In the genomic region with DNA sequence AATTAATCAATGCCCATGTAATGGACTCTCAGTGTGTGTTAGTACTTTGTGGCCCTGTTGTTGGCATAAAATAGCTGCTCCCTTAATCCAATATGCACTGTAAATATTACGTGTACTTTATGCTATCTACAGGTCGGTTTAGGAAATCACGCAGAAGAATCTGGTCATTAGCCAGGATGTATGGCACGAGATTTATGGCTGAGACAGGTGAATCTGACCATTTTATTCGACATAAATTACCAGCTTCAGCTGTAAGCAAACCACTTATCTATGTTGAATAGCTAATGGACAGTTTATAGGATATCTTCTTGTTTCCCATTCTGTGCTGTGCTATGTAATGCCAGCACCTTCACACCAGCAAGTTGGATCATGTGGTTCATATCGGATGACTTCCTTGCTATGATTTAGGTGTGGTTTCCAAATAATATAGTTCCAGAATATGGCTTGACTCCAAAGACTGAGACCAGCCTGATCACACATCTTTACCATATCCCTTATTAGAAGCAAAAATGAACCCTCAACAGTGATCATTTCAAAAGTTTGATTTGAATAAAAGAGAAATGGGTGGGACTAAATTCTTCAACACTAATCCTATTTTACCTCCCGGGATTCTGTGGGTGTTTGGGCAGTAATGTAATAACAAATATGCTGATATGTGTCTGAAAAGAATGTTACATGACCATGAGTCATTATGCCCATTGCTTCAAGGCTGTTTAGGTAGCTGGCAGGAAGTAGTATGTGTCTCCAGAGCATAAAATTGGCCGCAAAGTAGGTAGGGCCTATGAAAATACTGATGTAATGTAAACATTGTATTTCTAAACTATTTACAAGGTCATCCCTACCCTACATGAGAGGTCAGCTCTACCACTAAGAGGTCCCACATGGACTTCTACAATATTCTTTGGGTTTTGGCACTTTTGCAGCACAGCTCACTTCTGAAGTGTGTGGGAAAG, we compare ENCODE assay signal across 1 cellular context.
A peak's percentile ranks its signal among the peaks of the same experiment; 100 is the strongest.
TF ChIP-seq lines count a peak whose summit lies in the region.

No MANE protein-coding gene starts in this region.

TF ChIP-seq in A549, 52 proteins besides CTCF, POLR2A, EP300 and RAD21 (continued from another document):
- TF ChIP-seq, protein P1, sequence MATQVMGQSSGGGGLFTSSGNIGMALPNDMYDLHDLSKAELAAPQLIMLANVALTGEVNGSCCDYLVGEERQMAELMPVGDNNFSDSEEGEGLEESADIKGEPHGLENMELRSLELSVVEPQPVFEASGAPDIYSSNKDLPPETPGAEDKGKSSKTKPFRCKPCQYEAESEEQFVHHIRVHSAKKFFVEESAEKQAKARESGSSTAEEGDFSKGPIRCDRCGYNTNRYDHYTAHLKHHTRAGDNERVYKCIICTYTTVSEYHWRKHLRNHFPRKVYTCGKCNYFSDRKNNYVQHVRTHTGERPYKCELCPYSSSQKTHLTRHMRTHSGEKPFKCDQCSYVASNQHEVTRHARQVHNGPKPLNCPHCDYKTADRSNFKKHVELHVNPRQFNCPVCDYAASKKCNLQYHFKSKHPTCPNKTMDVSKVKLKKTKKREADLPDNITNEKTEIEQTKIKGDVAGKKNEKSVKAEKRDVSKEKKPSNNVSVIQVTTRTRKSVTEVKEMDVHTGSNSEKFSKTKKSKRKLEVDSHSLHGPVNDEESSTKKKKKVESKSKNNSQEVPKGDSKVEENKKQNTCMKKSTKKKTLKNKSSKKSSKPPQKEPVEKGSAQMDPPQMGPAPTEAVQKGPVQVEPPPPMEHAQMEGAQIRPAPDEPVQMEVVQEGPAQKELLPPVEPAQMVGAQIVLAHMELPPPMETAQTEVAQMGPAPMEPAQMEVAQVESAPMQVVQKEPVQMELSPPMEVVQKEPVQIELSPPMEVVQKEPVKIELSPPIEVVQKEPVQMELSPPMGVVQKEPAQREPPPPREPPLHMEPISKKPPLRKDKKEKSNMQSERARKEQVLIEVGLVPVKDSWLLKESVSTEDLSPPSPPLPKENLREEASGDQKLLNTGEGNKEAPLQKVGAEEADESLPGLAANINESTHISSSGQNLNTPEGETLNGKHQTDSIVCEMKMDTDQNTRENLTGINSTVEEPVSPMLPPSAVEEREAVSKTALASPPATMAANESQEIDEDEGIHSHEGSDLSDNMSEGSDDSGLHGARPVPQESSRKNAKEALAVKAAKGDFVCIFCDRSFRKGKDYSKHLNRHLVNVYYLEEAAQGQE (IDR thresholded peaks at IDR 0.05), result no peak
- TF ChIP-seq BHLHE40 (IDR thresholded peaks at IDR 0.05; ENCODE audit: low read depth, low read length) (no peak), EHMT2 (IDR thresholded peaks at IDR 0.05; ENCODE audit: low read depth) (no peak), ZSCAN20 (CRISPR knock-in tag; IDR thresholded peaks at IDR 0.05) (0 out of 2 replicates have a peak, but pooled peaks have one; percentile 52), JUNB (IDR thresholded peaks at IDR 0.05) (peak; percentile 99), HOXB13 (CRISPR knock-in tag; IDR thresholded peaks at IDR 0.05; ENCODE audit: low read depth) (no peak), ZC3H11A (IDR thresholded peaks at IDR 0.05) (no peak), MAFK (IDR thresholded peaks at IDR 0.05; ENCODE audit: partially characterized antibody) (peak; percentile 69), FOSB (CRISPR knock-in tag; IDR thresholded peaks at IDR 0.05) (no peak), TP53 (CRISPR knock-in tag; IDR thresholded peaks at IDR 0.05) (no peak), PHF8 (IDR thresholded peaks at IDR 0.05; ENCODE audit: borderline replicate concordance, low read depth) (no peak), NPAS2 (CRISPR knock-in tag; IDR thresholded peaks at IDR 0.05; ENCODE audit: borderline replicate concordance) (no peak), ESRRA (IDR thresholded peaks at IDR 0.05; ENCODE audit: borderline replicate concordance, low read length) (no peak), MYC (IDR thresholded peaks at IDR 0.05; ENCODE audit: borderline replicate concordance, low read length) (no peak), HDAC2 (IDR thresholded peaks at IDR 0.05) (no peak), KDM5A (IDR thresholded peaks at IDR 0.05) (no peak), ZNF302 (CRISPR knock-in tag; IDR thresholded peaks at IDR 0.05) (no peak), RFX5 (IDR thresholded peaks at IDR 0.05) (no peak), FOSL2 (IDR thresholded peaks at IDR 0.05) (peak; percentile 98), FOSL2 (CRISPR knock-in tag; IDR thresholded peaks at IDR 0.05) (peak; percentile 93)
- TF ChIP-seq, protein P2, sequence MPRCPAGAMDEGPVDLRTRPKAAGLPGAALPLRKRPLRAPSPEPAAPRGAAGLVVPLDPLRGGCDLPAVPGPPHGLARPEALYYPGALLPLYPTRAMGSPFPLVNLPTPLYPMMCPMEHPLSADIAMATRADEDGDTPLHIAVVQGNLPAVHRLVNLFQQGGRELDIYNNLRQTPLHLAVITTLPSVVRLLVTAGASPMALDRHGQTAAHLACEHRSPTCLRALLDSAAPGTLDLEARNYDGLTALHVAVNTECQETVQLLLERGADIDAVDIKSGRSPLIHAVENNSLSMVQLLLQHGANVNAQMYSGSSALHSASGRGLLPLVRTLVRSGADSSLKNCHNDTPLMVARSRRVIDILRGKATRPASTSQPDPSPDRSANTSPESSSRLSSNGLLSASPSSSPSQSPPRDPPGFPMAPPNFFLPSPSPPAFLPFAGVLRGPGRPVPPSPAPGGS (IDR thresholded peaks at IDR 0.05), result peak; percentile 97; the same call in 2 of the 3 replicates
- TF ChIP-seq, protein P3, sequence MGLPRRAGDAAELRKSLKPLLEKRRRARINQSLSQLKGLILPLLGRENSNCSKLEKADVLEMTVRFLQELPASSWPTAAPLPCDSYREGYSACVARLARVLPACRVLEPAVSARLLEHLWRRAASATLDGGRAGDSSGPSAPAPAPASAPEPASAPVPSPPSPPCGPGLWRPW (IDR thresholded peaks at IDR 0.05), result peak; percentile 95
